In genomic region chr2:55431982-55432627, GRCh38 we compare ENCODE assay signal across 8 cellular contexts. TPM values are rescaled to one million over a fixed set of nuclear protein-coding genes. Genes with fewer than 3 reads are reported as not detected.
DNase-seq lines count a peak whose midpoint lies in the region; ATAC-seq and TF ChIP-seq lines count a peak whose summit lies in the region.

No MANE protein-coding gene starts in this region.

- peak; percentile 56 for ATAC-seq in GM18498 (IDR thresholded peaks at IDR 0.05; ENCODE audit: unreplicated experiment)
- ATAC-seq in HG03520 (IDR thresholded peaks at IDR 0.05; ENCODE audit: unreplicated experiment): no peak

- no peak overlapping the region for H3K27ac ChIP-seq in ascending aorta
- H3K27ac ChIP-seq in tibial artery: peak overlapping the region in 1 of 2 donors; percentile 0

- H3K4me1 ChIP-seq in ascending aorta: no peaks in the 10 kb centered on the region
- no peaks in the 10 kb centered on the region for H3K4me1 ChIP-seq in tibial artery

- DNase-seq in AG08395 (ENCODE audit: low spot score): peak; percentile 46
- DNase-seq in Jurkat, Clone E6-1 (ENCODE audit: low read depth, low spot score): peak; percentile 41
- DNase-seq in ascending aorta (ENCODE audit: low spot score in 2 of 2): no peak
- peak; percentile 26 for DNase-seq in iPS-NIHi11 (ENCODE audit: low spot score)
- no peak for DNase-seq in tibial artery
- no peak for DNase-seq in NK-92 treated with Interleukin-12 subunit alpha and Interleukin-12 subunit beta, amount 100 ng/mL, for 24 hours (lab: John Stamatoyannopoulos, UW)

- TF ChIP-seq CTCF in ascending aorta (IDR thresholded peaks at IDR 0.05): peak; percentile 50 to 73 (median 66)
- TF ChIP-seq CTCF in tibial artery (IDR thresholded peaks at IDR 0.05): peak; percentile 67

- H3K4me3 ChIP-seq in Jurkat, Clone E6-1 (ENCODE audit: low read length): no peak overlapping the region
- H3K4me3 ChIP-seq in ascending aorta (no peak overlapping the region), tibial artery (no peak overlapping the region)

- intact Hi-C loops in ascending aorta (cut with DNase I): loop anchor here (2.0 kb wide), 1 partner anchor 163 kb away; the partner anchor contains the start of gene MTIF2
- intact Hi-C loops in tibial artery (cut with DNase I; ENCODE audit: low total_unique reads): loop anchor here (5.0 to 10.0 kb wide), 2 partner anchors 107 to 165 kb away; partner anchors contain the start of gene MTIF2

- H3K9me3 ChIP-seq in ascending aorta (no peaks in the 10 kb centered on the region), tibial artery (no peaks in the 10 kb centered on the region)

- no peaks in the 10 kb centered on the region for H3K36me3 ChIP-seq in ascending aorta
- no peaks in the 10 kb centered on the region for H3K36me3 ChIP-seq in tibial artery

- H3K27me3 ChIP-seq in ascending aorta (no peaks in the 10 kb centered on the region), tibial artery (no peaks in the 10 kb centered on the region)

RNA-seq across cellular contexts. Expression of gene CCDC88A, which starts 12.4 kb away (rescaled TPM):
- 54.2 TPM for polyA plus RNA-seq in Jurkat, Clone E6-1 (2012; ENCODE audit: insufficient read depth, insufficient read length)
- total RNA-seq in ascending aorta: 39.2 TPM

Comparison
In these comparisons a context has a peak if more than half of its experiments do, and no peak if none do; other contexts are left out.
1. DNase-seq: peak in AG08395 (single experiment), Jurkat, Clone E6-1 (single experiment) and iPS-NIHi11 (single experiment); none in ascending aorta (0 of 2), tibial artery (0 of 2) and NK-92 treated with Interleukin-12 subunit alpha and Interleukin-12 subunit beta, amount 100 ng/mL, for 24 hours (single experiment).